Comparison of ENCODE assay signal across 22 cellular contexts in the genomic region with DNA sequence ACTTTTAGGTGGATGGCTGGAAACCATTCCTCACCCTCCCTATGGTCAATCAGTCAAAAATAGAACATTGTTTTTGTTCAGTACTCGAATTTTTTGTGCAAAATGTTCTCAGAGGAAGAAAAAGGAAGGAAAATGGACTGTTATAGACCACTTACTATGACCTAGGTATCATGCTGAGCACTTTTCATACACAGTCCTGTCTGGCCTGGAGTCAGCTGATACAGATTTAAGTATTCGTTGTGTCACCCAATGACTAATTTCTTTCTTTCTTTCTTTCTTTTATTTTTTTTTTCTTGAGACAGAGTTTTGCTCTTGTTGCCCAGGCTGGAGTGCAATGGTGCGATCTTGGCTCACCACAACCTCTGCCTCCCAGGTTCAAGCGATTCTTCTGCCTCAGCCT. TPM values are rescaled to one million over a fixed set of nuclear protein-coding genes. Genes with fewer than 3 reads are reported as not detected.
DNase-seq lines count a peak whose midpoint lies in the region; ATAC-seq lines count a peak whose summit lies in the region.
"Had no signal": no experiment of that assay in that cellular context is flagged by ENCODE, and none has a peak within 500 bp of the region (broad histone marks: within the 10 kb centered on the region; RNA-seq: fewer than 3 reads in every experiment).

No MANE protein-coding gene starts in this region.

- no peak overlapping the region for H3K4ac ChIP-seq in mesendoderm (ENCODE audit: low read depth, low read length)

- no peak overlapping the region for H4K8ac ChIP-seq in mesendoderm (ENCODE audit: low read depth, low read length)

- peaks cover 2% of the 10 kb centered on the region for H3K36me3 Mint-ChIP-seq in activated CD4-positive, alpha-beta T cell treated with anti-CD3 and anti-CD28 coated beads for 36 hours (ENCODE audit: low read depth)
- no peaks in the 10 kb centered on the region for H3K36me3 Mint-ChIP-seq in activated T-helper 17 cell treated with anti-CD3 and anti-CD28 coated beads, Interleukin-2, amount 50 U/mL, for 72 hours (ENCODE audit: low read depth)
- no peaks in the 10 kb centered on the region for H3K36me3 Mint-ChIP-seq in stimulated activated effector memory CD8-positive, alpha-beta T cell treated with anti-CD3 and anti-CD28 coated beads, Interleukin-12 subunit alpha, Interleukin-12 subunit beta, amount 100 ng/mL, for 72 hours
- H3K36me3 Mint-ChIP-seq: CD14-positive monocyte had no signal

- H3K4me1 Mint-ChIP-seq in activated CD4-positive, alpha-beta T cell treated with anti-CD3 and anti-CD28 coated beads for 36 hours = peaks cover 39% of the 10 kb centered on the region
- peaks cover 23% of the 10 kb centered on the region for H3K4me1 Mint-ChIP-seq in activated T-helper 17 cell treated with anti-CD3 and anti-CD28 coated beads, Interleukin-2, amount 50 U/mL, for 72 hours
- peaks cover 23% of the 10 kb centered on the region for H3K4me1 Mint-ChIP-seq in stimulated activated effector memory CD8-positive, alpha-beta T cell treated with anti-CD3 and anti-CD28 coated beads, Interleukin-12 subunit alpha, Interleukin-12 subunit beta, amount 100 ng/mL, for 72 hours

- no peak overlapping the region for H3K4me3 ChIP-seq in GM23248
- no peak overlapping the region for H3K4me3 ChIP-seq in mesendoderm (ENCODE audit: low read length)
- H3K4me3 ChIP-seq: A549; BLaER1 treated with 17β-estradiol and CSF1 and Interleukin-3, amounts not matched to agents 10 nM and 100 nM had no signal

- H4K20me1 ChIP-seq in GM23248 (ENCODE audit: insufficient read depth) = no peaks in the 10 kb centered on the region
- H4K20me1 ChIP-seq: BLaER1 treated with 17β-estradiol and CSF1 and Interleukin-3, amounts not matched to agents 10 nM and 100 nM had no signal

- ATAC-seq in activated CD4-positive, alpha-beta T cell treated with anti-CD3 and anti-CD28 coated beads for 36 hours = peak; percentile 57
- ATAC-seq in activated T-helper 17 cell treated with anti-CD3 and anti-CD28 coated beads, Interleukin-2, amount 50 U/mL, for 72 hours (replicated peaks) = peak; percentile 79
- ATAC-seq in stimulated activated effector memory CD8-positive, alpha-beta T cell treated with anti-CD3 and anti-CD28 coated beads, Interleukin-12 subunit alpha, Interleukin-12 subunit beta, amount 100 ng/mL, for 72 hours = peak; percentile 78
- ATAC-seq: A549 had no signal

- H2BK120ac ChIP-seq in mesendoderm (ENCODE audit: low read depth, low read length) = no peak overlapping the region

- 56 to 71% methylated on average over 4 of the region's 4 CpGs for WGBS in GM23248 (ENCODE audit: low coverage in 1 of 2, low lambda C conversion rate in 2 of 2, missing lambda C conversion rate in 2 of 2), 2 experiments
- WGBS in mesendoderm (ENCODE audit: extremely low coverage, insufficient coverage, low lambda C conversion rate) = no CpG with 5 or more reads among the region's 4 CpGs

- no peak overlapping the region for H2BK15ac ChIP-seq in mesendoderm (replicated peaks; ENCODE audit: low read depth)

- H3K27me3 Mint-ChIP-seq in activated CD4-positive, alpha-beta T cell treated with anti-CD3 and anti-CD28 coated beads for 36 hours = no peaks in the 10 kb centered on the region
- H3K27me3 Mint-ChIP-seq in activated T-helper 17 cell treated with anti-CD3 and anti-CD28 coated beads, Interleukin-2, amount 50 U/mL, for 72 hours = no peaks in the 10 kb centered on the region
- H3K27me3 Mint-ChIP-seq: CD4-positive, alpha-beta T cell; CD8-positive, alpha-beta memory T cell had no signal

- H3K79me2 ChIP-seq in GM23248 (ENCODE audit: insufficient read depth) (no peaks in the 10 kb centered on the region), mesendoderm (ENCODE audit: control insufficient read depth, insufficient read depth, low read length) (no peaks in the 10 kb centered on the region)

- H3K9me3 Mint-ChIP-seq in activated CD4-positive, alpha-beta T cell treated with anti-CD3 and anti-CD28 coated beads for 36 hours (ENCODE audit: low read depth) = no peaks in the 10 kb centered on the region
- H3K9me3 Mint-ChIP-seq in activated T-helper 17 cell treated with anti-CD3 and anti-CD28 coated beads, Interleukin-2, amount 50 U/mL, for 72 hours = no peaks in the 10 kb centered on the region
- H3K9me3 Mint-ChIP-seq in stimulated activated effector memory CD8-positive, alpha-beta T cell treated with anti-CD3 and anti-CD28 coated beads, Interleukin-12 subunit alpha, Interleukin-12 subunit beta, amount 100 ng/mL, for 72 hours = no peaks in the 10 kb centered on the region
- H3K9me3 Mint-ChIP-seq: CD8-positive, alpha-beta memory T cell had no signal

- no peaks in the 10 kb centered on the region for H3K79me1 ChIP-seq in mesendoderm (ENCODE audit: low read length)

- no peaks in the 10 kb centered on the region for H3K9me3 ChIP-seq in GM23248 (ENCODE audit: low read depth)
- H3K9me3 ChIP-seq: A549; BE2C; BLaER1 treated with 17β-estradiol and CSF1 and Interleukin-3, amounts not matched to agents 10 nM and 100 nM had no signal

- no peaks in the 10 kb centered on the region for H3F3A ChIP-seq in GM23248 (ENCODE audit: insufficient read depth)

- no peak overlapping the region for H2BK5ac ChIP-seq in mesendoderm (ENCODE audit: low read length)

- POLR2A ChIA-PET in activated CD4-positive, alpha-beta T cell treated with anti-CD3 and anti-CD28 coated beads for 36 hours (lab: Charles Lee) = no interaction called here

- H3K9me2 ChIP-seq in GM23248 (ENCODE audit: insufficient read depth) = no peaks in the 10 kb centered on the region

- H3K4me2 ChIP-seq in GM23248 (ENCODE audit: unreplicated experiment) = no peak overlapping the region
- no peak overlapping the region for H3K4me2 ChIP-seq in mesendoderm (ENCODE audit: low read length)
- H3K4me2 ChIP-seq: A549; BLaER1 treated with 17β-estradiol and CSF1 and Interleukin-3, amounts not matched to agents 10 nM and 100 nM had no signal

- no peak overlapping the region for H3K18ac ChIP-seq in mesendoderm (ENCODE audit: low read length)

- H3K4me1 ChIP-seq in GM23248 (ENCODE audit: insufficient read depth) (no peaks in the 10 kb centered on the region), mesendoderm (ENCODE audit: control insufficient read depth, low read depth, low read length) (no peaks in the 10 kb centered on the region)
- H3K4me1 ChIP-seq: A549, BE2C had no signal

- H3K27ac Mint-ChIP-seq in activated CD4-positive, alpha-beta T cell treated with anti-CD3 and anti-CD28 coated beads for 36 hours = no peak overlapping the region
- no peak overlapping the region for H3K27ac Mint-ChIP-seq in activated T-helper 17 cell treated with anti-CD3 and anti-CD28 coated beads, Interleukin-2, amount 50 U/mL, for 72 hours
- H3K27ac Mint-ChIP-seq in stimulated activated effector memory CD8-positive, alpha-beta T cell treated with anti-CD3 and anti-CD28 coated beads, Interleukin-12 subunit alpha, Interleukin-12 subunit beta, amount 100 ng/mL, for 72 hours = no peak overlapping the region
- H3K27ac Mint-ChIP-seq: CD14-positive monocyte had no signal

- H3K4me3 Mint-ChIP-seq in activated CD4-positive, alpha-beta T cell treated with anti-CD3 and anti-CD28 coated beads for 36 hours = no peak overlapping the region
- H3K4me3 Mint-ChIP-seq in activated T-helper 17 cell treated with anti-CD3 and anti-CD28 coated beads, Interleukin-2, amount 50 U/mL, for 72 hours = no peak overlapping the region
- H3K4me3 Mint-ChIP-seq in stimulated activated effector memory CD8-positive, alpha-beta T cell treated with anti-CD3 and anti-CD28 coated beads, Interleukin-12 subunit alpha, Interleukin-12 subunit beta, amount 100 ng/mL, for 72 hours = no peak overlapping the region
- H3K4me3 Mint-ChIP-seq: CD14-positive monocyte; CD4-positive, alpha-beta T cell had no signal

- no peak overlapping the region for H3K23ac ChIP-seq in mesendoderm (ENCODE audit: low read length)

- no peak for DNase-seq in activated CD4-positive, alpha-beta T cell treated with anti-CD3 and anti-CD28 coated beads for 36 hours
- DNase-seq in activated CD4-positive, alpha-beta T cell treated with anti-CD3 and anti-CD28 coated beads for 48 hours = no peak
- DNase-seq in GM23248 (peak; percentile 4), MV-4-11 (lab: John Stamatoyannopoulos, UW) (no peak), mesendoderm (no peak)
- DNase-seq in stimulated activated effector memory CD8-positive, alpha-beta T cell treated with anti-CD3 and anti-CD28 coated beads, Interleukin-12 subunit alpha, Interleukin-12 subunit beta, amount 100 ng/mL, for 72 hours (ENCODE audit: low spot score in 2 of 2) = no peak
- DNase-seq: 8988T; ACHN; AML-193; BE2C; CD4-positive, alpha-beta T cell; CD8-positive, alpha-beta memory T cell; DMS 273 treated with DMSO at 0.1 percent for 48 hours; DMS53; DMS79 treated with DMSO at 0.1 percent for 48 hours; GF-D8; H7; HCEC 1CT had no signal

- H2AK5ac ChIP-seq in mesendoderm (ENCODE audit: low read length) = no peak overlapping the region

- H3K27me3 ChIP-seq in GM23248 (replicated peaks; ENCODE audit: insufficient read depth) = no peaks in the 10 kb centered on the region
- H3K27me3 ChIP-seq in mesendoderm (ENCODE audit: insufficient read depth, low read length, poor library complexity) = no peaks in the 10 kb centered on the region
- H3K27me3 ChIP-seq: BE2C; BLaER1 treated with 17β-estradiol and CSF1 and Interleukin-3, amounts not matched to agents 10 nM and 100 nM had no signal

- in situ Hi-C loops in GM23248 (cut with MboI) = no loop called here

- H3K9ac ChIP-seq in GM23248 (no peak overlapping the region), mesendoderm (ENCODE audit: low read length) (no peak overlapping the region)
- H3K9ac ChIP-seq: BLaER1 treated with 17β-estradiol and CSF1 and Interleukin-3, amounts not matched to agents 10 nM and 100 nM had no signal

- H3K36me3 ChIP-seq in GM23248 (ENCODE audit: low read depth) (no peaks in the 10 kb centered on the region), mesendoderm (ENCODE audit: control insufficient read depth, insufficient read depth, low read length) (no peaks in the 10 kb centered on the region)
- H3K36me3 ChIP-seq: BE2C; BLaER1 treated with 17β-estradiol and CSF1 and Interleukin-3, amounts not matched to agents 10 nM and 100 nM had no signal

- H3K56ac ChIP-seq in mesendoderm (ENCODE audit: low read length) = no peak overlapping the region

- H3K27ac ChIP-seq in GM23248 = no peak overlapping the region
- no peak overlapping the region for H3K27ac ChIP-seq in mesendoderm (ENCODE audit: low read depth, low read length)
- H3K27ac ChIP-seq: A549; BLaER1 treated with 17β-estradiol and CSF1 and Interleukin-3, amounts not matched to agents 10 nM and 100 nM had no signal

- intact Hi-C loops in activated CD4-positive, alpha-beta T cell treated with anti-CD3 and anti-CD28 coated beads for 36 hours (cut with DNase I, micrococcal nuclease) = no loop called here

- CTCF ChIA-PET in activated CD4-positive, alpha-beta T cell treated with anti-CD3 and anti-CD28 coated beads for 36 hours (lab: Charles Lee) = no interaction called here

- no peak overlapping the region for H2AFZ ChIP-seq in GM23248

- no peak overlapping the region for H4K5ac ChIP-seq in mesendoderm (ENCODE audit: low read length)

RNA-seq across cellular contexts. Expression of gene TNIK, which starts 29.1 kb away (rescaled TPM):
- total RNA-seq in activated CD4-positive, alpha-beta T cell treated with anti-CD3 and anti-CD28 coated beads for 36 hours = 10 to 100 TPM; 28.8 to 34.2 TPM
- 1.0 and 2.3 TPM in 2 replicates for total RNA-seq in GM23248 (2014; rRNA removed; shearing (Covaris generic))
- polyA plus RNA-seq in GM23248 (2016; fragmentation: Nextera tagmentation; extraction: Ambion mirVana) = 0.80 and 1.4 TPM in 2 replicates
- 10 to 100 TPM; 28.6 to 43.8 TPM for total RNA-seq in activated T-helper 17 cell treated with anti-CD3 and anti-CD28 coated beads, Interleukin-2, amount 50 U/mL, for 72 hours
- polyA plus RNA-seq in mesendoderm (2013, experiment 1 of 2) = 32.3 TPM
- polyA plus RNA-seq in mesendoderm (2013, experiment 2 of 2) = 33.3 TPM
